Comparison of ENCODE assay signal across 29 cellular contexts in the genomic region with DNA sequence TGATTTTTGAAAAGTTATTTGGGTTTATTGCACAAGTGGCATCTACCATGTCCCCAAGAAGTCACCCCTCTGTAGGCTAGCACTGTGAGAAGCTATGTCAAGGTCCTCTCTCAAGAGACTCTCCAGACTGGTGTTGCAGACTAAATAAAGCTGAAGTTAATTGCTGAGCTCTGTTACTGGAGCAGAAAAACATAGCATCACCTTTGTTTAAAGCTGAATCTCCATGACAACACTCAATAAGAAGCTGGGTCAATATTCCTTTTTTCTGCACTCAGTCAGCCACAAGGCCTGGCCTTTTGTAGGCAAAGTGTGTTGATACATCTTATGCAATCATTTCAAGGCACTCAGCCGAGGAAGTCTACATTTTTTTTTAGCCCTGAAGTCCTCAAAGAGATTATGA.
DNase-seq lines count a peak whose midpoint lies in the region; ATAC-seq lines count a peak whose summit lies in the region.
"Had no signal": no experiment of that assay in that cellular context is flagged by ENCODE, and none has a peak within 500 bp of the region (broad histone marks: within the 10 kb centered on the region; RNA-seq: fewer than 3 reads in every experiment).

No MANE protein-coding gene starts in this region.

- H3K27me3 ChIP-seq in iPS-20b (ENCODE audit: insufficient read depth, low read length) (no peaks in the 10 kb centered on the region), MG63 (no peaks in the 10 kb centered on the region)
- H3K27me3 ChIP-seq: adrenal gland, body of pancreas, dorsolateral prefrontal cortex, right lobe of liver, spleen had no signal

- H3K4me3 ChIP-seq in iPS-20b (ENCODE audit: low read length) (no peak overlapping the region), MG63 (no peak overlapping the region)
- H3K4me3 ChIP-seq: adrenal gland, body of pancreas, dorsolateral prefrontal cortex, HAP-1, right lobe of liver, spleen, thoracic aorta had no signal

- peaks cover 7% of the 10 kb centered on the region; the same call in 1 of the 2 replicates for H3K4me1 ChIP-seq in iPS-20b (ENCODE audit: insufficient read depth, low read length)
- H3K4me1 ChIP-seq: adrenal gland, body of pancreas, HAP-1, parathyroid adenoma, right lobe of liver had no signal

- H3K9ac ChIP-seq in iPS-20b (ENCODE audit: low read depth, low read length) = no peak overlapping the region
- H3K9ac ChIP-seq: parathyroid adenoma had no signal

- H3K9me3 ChIP-seq in iPS-20b (ENCODE audit: insufficient read depth, low read depth, low read length) (no peaks in the 10 kb centered on the region), MG63 (no peaks in the 10 kb centered on the region)
- H3K9me3 ChIP-seq: adrenal gland, body of pancreas, HAP-1, right lobe of liver, spleen, thoracic aorta had no signal

- H3K36me3 ChIP-seq in iPS-20b (ENCODE audit: insufficient read depth, low read depth, low read length) (no peaks in the 10 kb centered on the region), MG63 (no peaks in the 10 kb centered on the region)
- H3K36me3 ChIP-seq: adrenal gland, HAP-1, right lobe of liver, spleen, thoracic aorta had no signal

- H3K27ac ChIP-seq in iPS-20b (ENCODE audit: low read length) = peak overlapping the region; percentile 29
- H3K27ac ChIP-seq: adrenal gland, body of pancreas, dorsolateral prefrontal cortex, parathyroid adenoma, right lobe of liver, spleen, thoracic aorta had no signal

- ATAC-seq in GM21737 (IDR thresholded peaks at IDR 0.05; ENCODE audit: unreplicated experiment) = no peak
- ATAC-seq: body of pancreas; right lobe of liver; stimulated activated naive CD8-positive, alpha-beta T cell treated with anti-CD3 and anti-CD28 coated beads, Interleukin-15, amount 100 ng/mL, for 72 hours had no signal

- DNase-seq in NCI-H146 (lab: John Stamatoyannopoulos, UW) = peak; percentile 78
- DNase-seq in NCI-H748 treated with DMSO at 0.1 percent for 48 hours (lab: John Stamatoyannopoulos, UW) = peak; percentile 49
- DNase-seq in retina = peak; percentile 50
- no peak for DNase-seq in MG63
- no peak for DNase-seq in activated CD4-positive, alpha-beta T cell treated with anti-CD3 and anti-CD28 coated beads for 4 hours
- DNase-seq: activated CD4-positive, alpha-beta memory T cell treated with anti-CD3 and anti-CD28 coated beads, Interleukin-2, amount 10 ng/mL, durations not matched to agents 7 days and 5 days; activated CD4-positive, alpha-beta T cell treated with anti-CD3 and anti-CD28 coated beads for 1 hour; activated CD8-positive, alpha-beta memory T cell treated with anti-CD3 and anti-CD28 coated beads, Interleukin-2, amount 50 U/mL, for 48 hours; activated naive CD4-positive, alpha-beta T cell treated with anti-CD3 and anti-CD28 coated beads, Interleukin-2, amount 10 ng/mL, durations not matched to agents 7 days and 5 days; adrenal gland; body of pancreas; C1 segment of cervical spinal cord; cerebellar nuclear complex; DND-41; dorsolateral prefrontal cortex; GF-D8; mammary epithelial cell; NCI-H187 treated with DMSO at 0.1 percent for 48 hours; NCI-H526 treated with DMSO at 0.1 percent for 48 hours; right lobe of liver; SHP77 treated with DMSO at 0.1 percent for 48 hours; spleen; stimulated activated CD8-positive, alpha-beta memory T cell treated with anti-CD3 and anti-CD28 coated beads, Interleukin-4, amount 100 ng/mL, for 48 hours; stimulated activated naive CD8-positive, alpha-beta T cell treated with anti-CD3 and anti-CD28 coated beads, Interleukin-15, amount 100 ng/mL, for 72 hours had no signal

Comparison
In these comparisons a context has a peak if more than half of its experiments do, and no peak if none do; other contexts are left out.
1. DNase-seq: peak in NCI-H146 (single experiment), NCI-H748 treated with DMSO at 0.1 percent for 48 hours (single experiment) and retina (single experiment); none in MG63 (single experiment) and activated CD4-positive, alpha-beta T cell treated with anti-CD3 and anti-CD28 coated beads for 4 hours (0 of 2).